Comparison of ENCODE assay signal across 8 cellular contexts in genomic region chr7:26155531-26156375, GRCh38. TPM values are rescaled to one million over a fixed set of nuclear protein-coding genes. Genes with fewer than 3 reads are reported as not detected.
A peak's percentile ranks its signal among the peaks of the same experiment; 100 is the strongest.
DNase-seq lines count a peak whose midpoint lies in the region; ATAC-seq and TF ChIP-seq lines count a peak whose summit lies in the region.

No MANE protein-coding gene starts in this region.

- H3K4me1 Mint-ChIP-seq in endodermal cell = peaks cover 48% of the 10 kb centered on the region

- H3K36me3 ChIP-seq in OCI-LY3 (replicated peaks; ENCODE audit: low read depth, low read length) (peaks cover 8% of the 10 kb centered on the region), endodermal cell (ENCODE audit: control insufficient read depth, insufficient read depth, low read length) (no peaks in the 10 kb centered on the region), smooth muscle cell (ENCODE audit: low read depth) (no peaks in the 10 kb centered on the region), BE2C (no peaks in the 10 kb centered on the region)

- no peak for TF ChIP-seq CTCF in OCI-LY3 (IDR thresholded peaks at IDR 0.05; ENCODE audit: low read depth, low read length)
- peak; percentile 22 for TF ChIP-seq CTCF in endodermal cell (conservative IDR thresholded peaks at IDR 0.05)
- no peak for TF ChIP-seq CTCF in smooth muscle cell (IDR thresholded peaks at IDR 0.05; ENCODE audit: borderline replicate concordance, insufficient read depth, poor library complexity, severe bottlenecking)
- no peak for TF ChIP-seq CTCF in BE2C (IDR thresholded peaks at IDR 0.05; ENCODE audit: low read depth, low read length)

- no peaks in the 10 kb centered on the region for H3K9me3 ChIP-seq in OCI-LY3 (ENCODE audit: insufficient read depth, low read length)
- no peaks in the 10 kb centered on the region for H3K9me3 ChIP-seq in endodermal cell (ENCODE audit: control insufficient read depth, low read length)
- H3K9me3 ChIP-seq in smooth muscle cell (replicated peaks; ENCODE audit: low read depth) = no peaks in the 10 kb centered on the region
- H3K9me3 ChIP-seq in BE2C = peaks cover 3% of the 10 kb centered on the region; the same call in 1 of the 2 replicates

- peak overlapping the region; percentile 93 for H3K4me2 ChIP-seq in OCI-LY3 (ENCODE audit: low read length)
- H3K4me2 ChIP-seq in smooth muscle cell = peak overlapping the region; percentile 77

- H3K27ac ChIP-seq in OCI-LY3 (ENCODE audit: low read length) (peak overlapping the region; percentile 99), endodermal cell (ENCODE audit: low read depth, low read length) (no peak overlapping the region), smooth muscle cell (ENCODE audit: low read depth) (peak overlapping the region; percentile 91)

- H4K20me1 ChIP-seq in OCI-LY3 (ENCODE audit: insufficient read depth, low read length) (peaks cover 9% of the 10 kb centered on the region; the same call in 1 of the 2 replicates), smooth muscle cell (ENCODE audit: low read depth) (no peaks in the 10 kb centered on the region)

- H3K9ac ChIP-seq in OCI-LY3 (ENCODE audit: low read length) (peak overlapping the region; percentile 54; the same call in 1 of the 2 replicates), endodermal cell (ENCODE audit: extremely low read depth, low read length, poor library complexity, severe bottlenecking) (no peak overlapping the region), smooth muscle cell (ENCODE audit: low read depth) (peak overlapping the region; percentile 73)

- DNase-seq in NCI-H2227 (lab: John Stamatoyannopoulos, UW; ENCODE audit: unreplicated experiment) = peak; percentile 17
- no peak for DNase-seq in NCI-H2227 treated with DMSO at 0.1 percent for 48 hours (lab: John Stamatoyannopoulos, UW)
- DNase-seq in endodermal cell = peak; percentile 80
- DNase-seq in smooth muscle cell (lab: John Stamatoyannopoulos, UW; ENCODE audit: unreplicated experiment) = no peak
- no peak for DNase-seq in BE2C

- peaks cover 5% of the 10 kb centered on the region for H3F3A ChIP-seq in smooth muscle cell (ENCODE audit: low read depth)

- H3K27me3 ChIP-seq in OCI-LY3 (ENCODE audit: low read depth, low read length) = no peaks in the 10 kb centered on the region
- no peaks in the 10 kb centered on the region for H3K27me3 ChIP-seq in endodermal cell (ENCODE audit: control insufficient read depth, insufficient read depth, low read length, poor library complexity, severe bottlenecking)
- peaks cover 35% of the 10 kb centered on the region for H3K27me3 ChIP-seq in smooth muscle cell (ENCODE audit: low read depth)
- peaks cover 72% of the 10 kb centered on the region for H3K27me3 ChIP-seq in BE2C

- no peak overlapping the region for H2AFZ ChIP-seq in OCI-LY3 (ENCODE audit: low read depth, low read length)
- H2AFZ ChIP-seq in smooth muscle cell (ENCODE audit: low read depth) = no peak overlapping the region

- ATAC-seq in GM18868 (IDR thresholded peaks at IDR 0.05; ENCODE audit: unreplicated experiment) = no peak
- no peak for ATAC-seq in GM21526 (IDR thresholded peaks at IDR 0.05; ENCODE audit: low FRiP score, unreplicated experiment)

- peak overlapping the region; percentile 35 for H3K4me3 Mint-ChIP-seq in endodermal cell

- H3K4me3 ChIP-seq in OCI-LY3 (ENCODE audit: low read length) = peak overlapping the region; percentile 68
- peak overlapping the region; percentile 51 for H3K4me3 ChIP-seq in endodermal cell (ENCODE audit: low read length)
- peak overlapping the region; percentile 20 for H3K4me3 ChIP-seq in smooth muscle cell
- H3K4me3 ChIP-seq in BE2C (ENCODE audit: low read depth, low read length) = no peak overlapping the region

- peaks cover 87% of the 10 kb centered on the region for H3K79me2 ChIP-seq in OCI-LY3 (ENCODE audit: low read length)
- H3K79me2 ChIP-seq in smooth muscle cell (ENCODE audit: low read depth) = no peaks in the 10 kb centered on the region

- peaks cover 2% of the 10 kb centered on the region for H3K9me3 Mint-ChIP-seq in endodermal cell

- peak overlapping the region; percentile 91 for H3K27ac Mint-ChIP-seq in endodermal cell

- H3K36me3 Mint-ChIP-seq in endodermal cell (ENCODE audit: low read depth) = peaks cover 5% of the 10 kb centered on the region

- WGBS in endodermal cell (ENCODE audit: insufficient coverage in 1 of 2, insufficient read length in 1 of 2), 2 experiments = 73 to 86% methylated on average over 2 to 5 of the region's 8 CpGs
- WGBS in smooth muscle cell (ENCODE audit: low lambda C conversion rate) = 49% methylated on average over 8 of the region's 8 CpGs

- peaks cover 63% of the 10 kb centered on the region for H3K4me1 ChIP-seq in OCI-LY3 (ENCODE audit: low read length)
- peaks cover 9% of the 10 kb centered on the region for H3K4me1 ChIP-seq in endodermal cell (ENCODE audit: control insufficient read depth, insufficient read depth, low read length)
- peaks cover 11% of the 10 kb centered on the region for H3K4me1 ChIP-seq in smooth muscle cell (ENCODE audit: low read depth)
- no peaks in the 10 kb centered on the region for H3K4me1 ChIP-seq in BE2C

- H3K27me3 Mint-ChIP-seq in endodermal cell (ENCODE audit: insufficient read depth) = no peaks in the 10 kb centered on the region

RNA-seq across cellular contexts. Expression of gene NFE2L3, which starts 3.8 kb away (rescaled TPM):
- total RNA-seq in endodermal cell (10 to 100 TPM; 20.2 to 48.4 TPM), smooth muscle cell (5.5 and 5.6 TPM in 2 replicates)
- polyA plus RNA-seq in endodermal cell (2013, experiment 1 of 2) = 14.4 TPM
- 11.3 TPM for polyA plus RNA-seq in endodermal cell (2013, experiment 2 of 2)
- polyA plus RNA-seq in smooth muscle cell = 2.4 and 6.2 TPM in 2 replicates
- 4.2 TPM for polyA plus RNA-seq in BE2C (2012; ENCODE audit: insufficient read depth, insufficient read length, low read depth)

RNA-seq across cellular contexts. Expression of gene HNRNPA2B1, which starts 44.8 kb away (rescaled TPM):
- total RNA-seq in endodermal cell = 1,000 to 10,000 TPM in 1 of 2 donors, 100 to 1,000 TPM in 1; 913 to 1,007 TPM
- 1,106 TPM for polyA plus RNA-seq in endodermal cell (2013, experiment 1 of 2)
- 1,007 TPM for polyA plus RNA-seq in endodermal cell (2013, experiment 2 of 2)
- total RNA-seq in smooth muscle cell = 158 and 173 TPM in 2 replicates
- polyA plus RNA-seq in smooth muscle cell = 393 and 438 TPM in 2 replicates
- polyA plus RNA-seq in BE2C (2012; ENCODE audit: insufficient read depth, insufficient read length, low read depth) = 559 TPM

RNA-seq across cellular contexts. Expression of gene CBX3, which starts 45.8 kb away (rescaled TPM):
- total RNA-seq in endodermal cell = 100 to 1,000 TPM; 213 to 219 TPM
- 277 TPM for polyA plus RNA-seq in endodermal cell (2013, experiment 1 of 2)
- polyA plus RNA-seq in endodermal cell (2013, experiment 2 of 2) = 276 TPM
- total RNA-seq in smooth muscle cell = 156 and 181 TPM in 2 replicates
- 118 and 119 TPM in 2 replicates for polyA plus RNA-seq in smooth muscle cell
- polyA plus RNA-seq in BE2C (2012; ENCODE audit: insufficient read depth, insufficient read length, low read depth) = 138 TPM

Comparison
In these comparisons a context has a peak if more than half of its experiments do, and no peak if none do; other contexts are left out.
1. DNase-seq: peak in NCI-H2227 (single experiment) and endodermal cell (single experiment); none in NCI-H2227 treated with DMSO at 0.1 percent for 48 hours (single experiment), smooth muscle cell (single experiment) and BE2C (single experiment).